24 cellular contexts compared by ENCODE assay signal in the genomic region with DNA sequence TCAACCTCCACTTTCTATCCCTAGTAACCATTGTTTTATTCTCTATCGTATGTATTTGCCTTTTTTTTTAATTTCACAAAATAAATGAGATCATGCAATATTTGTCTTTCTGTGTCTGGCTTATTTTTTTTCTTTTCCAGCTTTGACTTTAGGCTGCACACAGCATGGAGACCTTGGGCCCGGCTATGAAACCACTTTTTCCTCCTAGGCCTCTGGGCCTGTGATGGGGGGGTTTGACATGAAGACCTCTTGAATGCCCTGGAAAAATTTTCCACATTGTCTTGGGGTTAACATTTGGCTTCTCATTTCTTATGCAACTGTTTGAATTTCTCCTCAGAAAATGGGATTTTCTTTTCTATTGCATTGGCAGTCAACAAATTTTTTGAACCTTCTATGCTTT.
"Had no signal": no experiment of that assay in that cellular context is flagged by ENCODE, and none has a peak within 500 bp of the region (broad histone marks: within the 10 kb centered on the region; RNA-seq: fewer than 3 reads in every experiment).

No MANE protein-coding gene starts in this region.

- H3K36me3 ChIP-seq: colonic mucosa, esophagus muscularis mucosa, esophagus squamous epithelium, gastrocnemius medialis, gastroesophageal sphincter, heart left ventricle, heart right ventricle had no signal

- H3K27ac ChIP-seq: colonic mucosa, coronary artery, dorsolateral prefrontal cortex, esophagus muscularis mucosa, esophagus squamous epithelium, gastrocnemius medialis, gastroesophageal sphincter, heart left ventricle, heart right ventricle, hepatocyte had no signal

- H3K27ac Mint-ChIP-seq: dendritic cell treated with granulocyte-macrophage colony-stimulating factor and Interleukin-4, amounts not matched to agents 40 ng/mL and 50 ng/mL, for 4 days had no signal

- H3K4me1 ChIP-seq: colonic mucosa, esophagus muscularis mucosa, gastrocnemius medialis, gastroesophageal sphincter, heart left ventricle, heart right ventricle had no signal

- H3K4me3 Mint-ChIP-seq: dendritic cell treated with granulocyte-macrophage colony-stimulating factor and Interleukin-4, amounts not matched to agents 40 ng/mL and 50 ng/mL, for 4 days; effector memory CD8-positive, alpha-beta T cell had no signal

- H3K9me3 Mint-ChIP-seq: effector memory CD8-positive, alpha-beta T cell had no signal

- H3K27me3 Mint-ChIP-seq: dendritic cell treated with granulocyte-macrophage colony-stimulating factor and Interleukin-4, amounts not matched to agents 40 ng/mL and 50 ng/mL, for 4 days; effector memory CD8-positive, alpha-beta T cell had no signal

- H3K27me3 ChIP-seq: colonic mucosa, dorsolateral prefrontal cortex, esophagus muscularis mucosa, esophagus squamous epithelium, foreskin keratinocyte, gastrocnemius medialis, gastroesophageal sphincter, heart left ventricle, heart right ventricle, hepatocyte had no signal

- H3K4me3 ChIP-seq: colonic mucosa, coronary artery, dorsolateral prefrontal cortex, esophagus muscularis mucosa, esophagus squamous epithelium, gastrocnemius medialis, gastroesophageal sphincter, heart left ventricle, heart right ventricle, hepatocyte had no signal

- ATAC-seq: effector memory CD8-positive, alpha-beta T cell; esophagus mucosa; foreskin keratinocyte; gastrocnemius medialis; gastroesophageal sphincter; heart left ventricle; heart right ventricle had no signal

- H3K9me3 ChIP-seq: colonic mucosa, esophagus muscularis mucosa, esophagus squamous epithelium, gastrocnemius medialis, gastroesophageal sphincter had no signal

- DNase-seq: colonic mucosa; cortex of kidney; dermis blood vessel endothelial cell; dorsolateral prefrontal cortex; effector CD4-positive, alpha-beta T cell; effector CD8-positive, alpha-beta T cell; effector memory CD4-positive, alpha-beta T cell; effector memory CD8-positive, alpha-beta T cell; erythroblast; esophagus squamous epithelium; foreskin fibroblast; foreskin keratinocyte; foreskin melanocyte; gastrocnemius medialis; glutamatergic neuron; head of caudate nucleus; heart left ventricle; heart right ventricle had no signal
